ENCODE assay signal across 23 cellular contexts in the genomic region with DNA sequence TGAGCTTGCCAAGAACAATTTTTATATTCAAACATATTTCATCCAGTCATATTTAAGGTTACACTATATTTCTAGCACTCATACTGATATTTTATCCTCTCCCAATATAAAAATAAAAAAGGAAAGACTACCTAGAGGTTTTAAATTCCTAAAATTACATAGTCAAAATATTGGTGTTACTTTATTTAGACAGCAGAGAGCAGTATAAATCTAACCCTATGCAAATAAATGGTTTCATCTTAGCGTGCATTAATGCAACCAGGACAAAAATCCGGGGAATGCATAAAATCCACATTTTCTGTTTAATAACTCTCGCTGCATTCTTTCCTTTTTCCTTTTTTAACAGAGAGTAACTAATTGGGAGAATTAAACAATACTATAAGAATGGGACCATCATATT.
"Had no signal": no experiment of that assay in that cellular context is flagged by ENCODE, and none has a peak within 500 bp of the region (broad histone marks: within the 10 kb centered on the region; RNA-seq: fewer than 3 reads in every experiment).

No MANE protein-coding gene starts in this region.

- DNase-seq: activated CD4-positive, alpha-beta T cell treated with anti-CD3 and anti-CD28 coated beads for 4 hours; activated CD4-positive, alpha-beta T cell treated with anti-CD3 and anti-CD28 coated beads, Interleukin-2, amount 50 U/mL, for 48 hours; activated CD4-positive, CD25-positive, alpha-beta regulatory T cell; activated CD8-positive, alpha-beta memory T cell treated with anti-CD3 and anti-CD28 coated beads, Interleukin-2, amount 50 U/mL, for 48 hours; activated naive CD4-positive, alpha-beta T cell treated with anti-CD3 and anti-CD28 coated beads for 36 hours; activated naive CD8-positive, alpha-beta T cell treated with anti-CD3 and anti-CD28 coated beads, Interleukin-2, amount 10 ng/mL, durations not matched to agents 7 days and 5 days; activated T-cell treated with anti-CD3 and anti-CD28 coated beads, Interleukin-2, amount 50 U/mL, for 4 hours; amygdala; dermis blood vessel endothelial cell; effector CD8-positive, alpha-beta T cell; foreskin melanocyte; immature natural killer cell; naive thymus-derived CD8-positive, alpha-beta T cell; stimulated activated CD4-positive, alpha-beta T cell treated with anti-CD3 and anti-CD28 coated beads, Interleukin-12 subunit alpha, Interleukin-12 subunit beta, amount 100 ng/mL, for 4 hours; substantia nigra; T-helper 17 cell had no signal

- H3K4me3 ChIP-seq: cardiac muscle cell, hepatocyte, lung, tibial nerve had no signal

- H3K36me3 ChIP-seq: cardiac muscle cell, tibial nerve had no signal

- H3K4me3 Mint-ChIP-seq: activated naive CD4-positive, alpha-beta T cell treated with anti-CD3 and anti-CD28 coated beads for 36 hours; activated naive CD8-positive, alpha-beta T cell treated with anti-CD3 and anti-CD28 coated beads, Interleukin-2, amount 10 ng/mL, durations not matched to agents 7 days and 5 days; activated T-cell treated with anti-CD3 and anti-CD28 coated beads, Interleukin-2, amount 50 U/mL, for 4 hours; immature natural killer cell; naive thymus-derived CD8-positive, alpha-beta T cell; stimulated activated naive CD8-positive, alpha-beta T cell treated with anti-CD3 and anti-CD28 coated beads, Interleukin-15, Interleukin-2, amounts not matched to agents 100 ng/mL and 50 ng/mL, for 24 hours; T-helper 17 cell had no signal

- ATAC-seq: activated T-cell treated with anti-CD3 and anti-CD28 coated beads, Interleukin-2, amount 50 U/mL, for 4 hours; left lobe of liver; naive thymus-derived CD8-positive, alpha-beta T cell; T-helper 17 cell had no signal

- H3K9me3 ChIP-seq: tibial nerve had no signal

- H3K9me3 Mint-ChIP-seq: activated naive CD4-positive, alpha-beta T cell treated with anti-CD3 and anti-CD28 coated beads for 36 hours; activated naive CD8-positive, alpha-beta T cell treated with anti-CD3 and anti-CD28 coated beads, Interleukin-2, amount 10 ng/mL, durations not matched to agents 7 days and 5 days; activated T-cell treated with anti-CD3 and anti-CD28 coated beads, Interleukin-2, amount 50 U/mL, for 4 hours; stimulated activated naive CD8-positive, alpha-beta T cell treated with anti-CD3 and anti-CD28 coated beads, Interleukin-15, Interleukin-2, amounts not matched to agents 100 ng/mL and 50 ng/mL, for 24 hours had no signal

- H3K27ac ChIP-seq: cardiac muscle cell, hepatocyte, tibial nerve had no signal

- H3K4me1 ChIP-seq: tibial nerve had no signal

- H3K4me1 Mint-ChIP-seq: activated naive CD8-positive, alpha-beta T cell treated with anti-CD3 and anti-CD28 coated beads, Interleukin-2, amount 10 ng/mL, durations not matched to agents 7 days and 5 days; immature natural killer cell; naive thymus-derived CD8-positive, alpha-beta T cell; T-helper 17 cell had no signal

- H3K27me3 Mint-ChIP-seq: activated naive CD8-positive, alpha-beta T cell treated with anti-CD3 and anti-CD28 coated beads, Interleukin-2, amount 10 ng/mL, durations not matched to agents 7 days and 5 days; naive thymus-derived CD8-positive, alpha-beta T cell; stimulated activated naive CD8-positive, alpha-beta T cell treated with anti-CD3 and anti-CD28 coated beads, Interleukin-15, Interleukin-2, amounts not matched to agents 100 ng/mL and 50 ng/mL, for 24 hours; T-helper 17 cell had no signal

- H3K36me3 Mint-ChIP-seq: activated naive CD8-positive, alpha-beta T cell treated with anti-CD3 and anti-CD28 coated beads, Interleukin-2, amount 10 ng/mL, durations not matched to agents 7 days and 5 days; immature natural killer cell; naive thymus-derived CD8-positive, alpha-beta T cell had no signal

- H3K27ac Mint-ChIP-seq: activated naive CD4-positive, alpha-beta T cell treated with anti-CD3 and anti-CD28 coated beads for 36 hours; activated naive CD8-positive, alpha-beta T cell treated with anti-CD3 and anti-CD28 coated beads, Interleukin-2, amount 10 ng/mL, durations not matched to agents 7 days and 5 days; immature natural killer cell; naive thymus-derived CD8-positive, alpha-beta T cell; progenitor cell of endocrine pancreas; stimulated activated naive CD8-positive, alpha-beta T cell treated with anti-CD3 and anti-CD28 coated beads, Interleukin-15, Interleukin-2, amounts not matched to agents 100 ng/mL and 50 ng/mL, for 24 hours; T-helper 17 cell had no signal
